ENCODE assay signal across 1 cellular context in the genomic region with DNA sequence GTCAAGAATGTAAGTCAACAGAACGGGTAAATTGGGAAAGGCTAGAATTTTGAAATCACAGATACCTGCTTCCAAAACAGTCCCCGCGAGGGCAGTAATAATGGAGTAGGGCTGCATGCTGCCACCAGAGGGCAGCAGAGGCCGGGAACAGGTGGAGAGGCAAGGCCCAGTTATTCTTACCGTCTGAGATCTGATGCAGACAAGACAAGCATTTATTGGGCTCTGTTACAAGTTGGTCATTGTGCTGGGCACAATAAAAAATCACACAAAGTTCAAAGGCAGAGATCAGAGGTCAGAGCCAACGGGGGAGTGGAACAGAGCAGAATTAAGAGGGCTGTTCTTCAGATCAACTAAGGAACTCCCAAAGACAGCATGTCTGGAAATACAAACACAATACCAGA.
A peak's percentile ranks its signal among the peaks of the same experiment; 100 is the strongest.
TF ChIP-seq lines count a peak whose summit lies in the region.

No MANE protein-coding gene starts in this region.

TF ChIP-seq in HepG2, 621 proteins besides CTCF, POLR2A, EP300 and RAD21 (continued from another document and continues in another):
- TF ChIP-seq, protein P1, sequence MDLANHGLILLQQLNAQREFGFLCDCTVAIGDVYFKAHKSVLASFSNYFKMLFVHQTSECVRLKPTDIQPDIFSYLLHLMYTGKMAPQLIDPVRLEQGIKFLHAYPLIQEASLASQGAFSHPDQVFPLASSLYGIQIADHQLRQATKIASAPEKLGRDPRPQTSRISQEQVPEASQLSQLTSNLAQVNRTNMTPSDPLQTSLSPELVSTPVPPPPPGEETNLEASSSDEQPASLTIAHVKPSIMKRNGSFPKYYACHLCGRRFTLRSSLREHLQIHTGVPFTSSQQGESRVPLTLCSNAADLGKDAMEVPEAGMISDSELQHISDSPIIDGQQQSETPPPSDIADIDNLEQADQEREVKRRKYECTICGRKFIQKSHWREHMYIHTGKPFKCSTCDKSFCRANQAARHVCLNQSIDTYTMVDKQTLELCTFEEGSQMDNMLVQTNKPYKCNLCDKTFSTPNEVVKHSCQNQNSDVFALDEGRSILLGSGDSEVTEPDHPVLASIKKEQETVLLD (CRISPR knock-in tag; IDR thresholded peaks at IDR 0.05; ENCODE audit: low read depth), result no peak
- TF ChIP-seq GATAD1 (CRISPR knock-in tag; IDR thresholded peaks at IDR 0.05) (no peak), KAT8 (CRISPR knock-in tag; IDR thresholded peaks at IDR 0.05) (peak; percentile 55; the same call in 1 of the 2 replicates), ZNF317 (CRISPR knock-in tag; IDR thresholded peaks at IDR 0.05) (no peak), ISX (CRISPR knock-in tag; conservative IDR thresholded peaks at IDR 0.05) (0 out of 2 replicates have a peak, but pooled peaks have one; percentile 65), KLF16 (CRISPR knock-in tag; IDR thresholded peaks at IDR 0.05) (peak in 1 of 2 experiments; percentile 60; a peak in 1 of 4 replicates), MYNN (CRISPR knock-in tag; IDR thresholded peaks at IDR 0.05; ENCODE audit: low read depth) (no peak), MBNL3 (CRISPR knock-in tag; conservative IDR thresholded peaks at IDR 0.05) (no peak), SOX6 (IDR thresholded peaks at IDR 0.05) (no peak), SOX6 (CRISPR knock-in tag; IDR thresholded peaks at IDR 0.05) (peak; percentile 61; the same call in 1 of the 2 replicates), ZNF329 (CRISPR knock-in tag; IDR thresholded peaks at IDR 0.05; ENCODE audit: low read depth) (no peak), STAG1 (CRISPR knock-in tag; IDR thresholded peaks at IDR 0.05) (peak; percentile 96), SRSF1 (optimal IDR thresholded peaks at IDR 0.05; ENCODE audit: low read depth, low read length) (no peak), ATM (IDR thresholded peaks at IDR 0.05; ENCODE audit: borderline replicate concordance) (no peak), ZNF652 (CRISPR knock-in tag; IDR thresholded peaks at IDR 0.05; ENCODE audit: borderline replicate concordance, low read depth) (peak; percentile 66; the same call in 1 of the 2 replicates), TP53 (CRISPR knock-in tag; conservative IDR thresholded peaks at IDR 0.05) (no peak), XBP1 (CRISPR knock-in tag; IDR thresholded peaks at IDR 0.05) (no peak), ZNF383 (CRISPR knock-in tag; IDR thresholded peaks at IDR 0.05; ENCODE audit: borderline replicate concordance) (no peak), CREM (IDR thresholded peaks at IDR 0.05) (no peak), CREM (CRISPR knock-in tag; IDR thresholded peaks at IDR 0.05) (no peak), EZH2 (conservative IDR thresholded peaks at IDR 0.05; ENCODE audit: low read depth, low read length) (no peak), ZNF552 (CRISPR knock-in tag; IDR thresholded peaks at IDR 0.05; ENCODE audit: borderline replicate concordance) (no peak), U2AF2 (IDR thresholded peaks at IDR 0.05; ENCODE audit: low read depth, low read length) (no peak), ZNF766 (CRISPR knock-in tag; IDR thresholded peaks at IDR 0.05; ENCODE audit: borderline replicate concordance) (0 out of 2 replicates have a peak, but pooled peaks have one; percentile 74), SMARCC2 (IDR thresholded peaks at IDR 0.05) (no peak), POLR2G (IDR thresholded peaks at IDR 0.05; ENCODE audit: low read depth, low read length) (no peak), SYNCRIP (IDR thresholded peaks at IDR 0.05; ENCODE audit: insufficient read depth, low read depth, low read length) (no peak), NFIB (CRISPR knock-in tag; IDR thresholded peaks at IDR 0.05; ENCODE audit: borderline replicate concordance) (no peak), SETDB1 (CRISPR knock-in tag; IDR thresholded peaks at IDR 0.05; ENCODE audit: borderline replicate concordance) (no peak), RNF2 (conservative IDR thresholded peaks at IDR 0.05; ENCODE audit: low read depth) (no peak)
- TF ChIP-seq, protein P2, sequence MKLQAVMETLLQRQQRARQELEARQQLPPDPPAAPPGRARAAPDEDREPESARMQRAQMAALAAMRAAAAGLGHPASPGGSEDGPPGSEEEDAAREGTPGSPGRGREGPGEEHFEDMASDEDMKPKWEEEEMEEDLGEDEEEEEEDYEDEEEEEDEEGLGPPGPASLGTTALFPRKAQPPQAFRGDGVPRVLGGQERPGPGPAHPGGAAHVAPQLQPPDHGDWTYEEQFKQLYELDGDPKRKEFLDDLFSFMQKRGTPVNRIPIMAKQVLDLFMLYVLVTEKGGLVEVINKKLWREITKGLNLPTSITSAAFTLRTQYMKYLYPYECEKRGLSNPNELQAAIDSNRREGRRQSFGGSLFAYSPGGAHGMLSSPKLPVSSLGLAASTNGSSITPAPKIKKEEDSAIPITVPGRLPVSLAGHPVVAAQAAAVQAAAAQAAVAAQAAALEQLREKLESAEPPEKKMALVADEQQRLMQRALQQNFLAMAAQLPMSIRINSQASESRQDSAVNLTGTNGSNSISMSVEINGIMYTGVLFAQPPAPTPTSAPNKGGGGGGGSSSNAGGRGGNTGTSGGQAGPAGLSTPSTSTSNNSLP (IDR thresholded peaks at IDR 0.05; ENCODE audit: low read depth, low read length), result peak; percentile 50; the same call in 1 of the 2 replicates
- TF ChIP-seq, protein P3, sequence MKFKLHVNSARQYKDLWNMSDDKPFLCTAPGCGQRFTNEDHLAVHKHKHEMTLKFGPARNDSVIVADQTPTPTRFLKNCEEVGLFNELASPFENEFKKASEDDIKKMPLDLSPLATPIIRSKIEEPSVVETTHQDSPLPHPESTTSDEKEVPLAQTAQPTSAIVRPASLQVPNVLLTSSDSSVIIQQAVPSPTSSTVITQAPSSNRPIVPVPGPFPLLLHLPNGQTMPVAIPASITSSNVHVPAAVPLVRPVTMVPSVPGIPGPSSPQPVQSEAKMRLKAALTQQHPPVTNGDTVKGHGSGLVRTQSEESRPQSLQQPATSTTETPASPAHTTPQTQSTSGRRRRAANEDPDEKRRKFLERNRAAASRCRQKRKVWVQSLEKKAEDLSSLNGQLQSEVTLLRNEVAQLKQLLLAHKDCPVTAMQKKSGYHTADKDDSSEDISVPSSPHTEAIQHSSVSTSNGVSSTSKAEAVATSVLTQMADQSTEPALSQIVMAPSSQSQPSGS (CRISPR knock-in tag; IDR thresholded peaks at IDR 0.05), result no peak
- TF ChIP-seq, protein P4, sequence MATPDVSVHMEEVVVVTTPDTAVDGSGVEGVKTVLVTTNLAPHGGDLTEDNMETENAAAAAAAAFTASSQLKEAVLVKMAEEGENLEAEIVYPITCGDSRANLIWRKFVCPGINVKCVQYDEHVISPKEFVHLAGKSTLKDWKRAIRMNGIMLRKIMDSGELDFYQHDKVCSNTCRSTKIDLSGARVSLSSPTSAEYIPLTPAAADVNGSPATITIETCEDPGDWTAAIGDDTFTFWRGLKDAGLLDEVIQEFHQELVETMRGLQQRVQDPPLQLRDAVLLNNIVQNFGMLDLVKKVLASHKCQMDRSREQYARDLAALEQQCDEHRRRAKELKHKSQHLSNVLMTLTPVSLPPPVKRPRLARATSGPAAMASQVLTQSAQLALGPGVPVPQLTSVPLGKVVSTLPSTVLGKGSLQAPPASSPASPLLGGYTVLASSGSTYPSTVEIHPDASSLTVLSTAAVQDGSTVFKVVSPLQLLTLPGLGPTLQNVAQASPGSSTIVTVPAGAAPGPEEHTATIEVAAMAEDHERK (CRISPR knock-in tag; IDR thresholded peaks at IDR 0.05; ENCODE audit: low read depth), result no peak
- TF ChIP-seq, protein P5, sequence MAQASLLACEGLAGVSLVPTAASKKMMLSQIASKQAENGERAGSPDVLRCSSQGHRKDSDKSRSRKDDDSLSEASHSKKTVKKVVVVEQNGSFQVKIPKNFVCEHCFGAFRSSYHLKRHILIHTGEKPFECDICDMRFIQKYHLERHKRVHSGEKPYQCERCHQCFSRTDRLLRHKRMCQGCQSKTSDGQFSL (CRISPR knock-in tag; IDR thresholded peaks at IDR 0.05), result no peak
- TF ChIP-seq, protein P6, sequence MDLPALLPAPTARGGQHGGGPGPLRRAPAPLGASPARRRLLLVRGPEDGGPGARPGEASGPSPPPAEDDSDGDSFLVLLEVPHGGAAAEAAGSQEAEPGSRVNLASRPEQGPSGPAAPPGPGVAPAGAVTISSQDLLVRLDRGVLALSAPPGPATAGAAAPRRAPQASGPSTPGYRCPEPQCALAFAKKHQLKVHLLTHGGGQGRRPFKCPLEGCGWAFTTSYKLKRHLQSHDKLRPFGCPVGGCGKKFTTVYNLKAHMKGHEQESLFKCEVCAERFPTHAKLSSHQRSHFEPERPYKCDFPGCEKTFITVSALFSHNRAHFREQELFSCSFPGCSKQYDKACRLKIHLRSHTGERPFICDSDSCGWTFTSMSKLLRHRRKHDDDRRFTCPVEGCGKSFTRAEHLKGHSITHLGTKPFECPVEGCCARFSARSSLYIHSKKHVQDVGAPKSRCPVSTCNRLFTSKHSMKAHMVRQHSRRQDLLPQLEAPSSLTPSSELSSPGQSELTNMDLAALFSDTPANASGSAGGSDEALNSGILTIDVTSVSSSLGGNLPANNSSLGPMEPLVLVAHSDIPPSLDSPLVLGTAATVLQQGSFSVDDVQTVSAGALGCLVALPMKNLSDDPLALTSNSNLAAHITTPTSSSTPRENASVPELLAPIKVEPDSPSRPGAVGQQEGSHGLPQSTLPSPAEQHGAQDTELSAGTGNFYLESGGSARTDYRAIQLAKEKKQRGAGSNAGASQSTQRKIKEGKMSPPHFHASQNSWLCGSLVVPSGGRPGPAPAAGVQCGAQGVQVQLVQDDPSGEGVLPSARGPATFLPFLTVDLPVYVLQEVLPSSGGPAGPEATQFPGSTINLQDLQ (CRISPR knock-in tag; IDR thresholded peaks at IDR 0.05), result no peak
- TF ChIP-seq, protein P7, sequence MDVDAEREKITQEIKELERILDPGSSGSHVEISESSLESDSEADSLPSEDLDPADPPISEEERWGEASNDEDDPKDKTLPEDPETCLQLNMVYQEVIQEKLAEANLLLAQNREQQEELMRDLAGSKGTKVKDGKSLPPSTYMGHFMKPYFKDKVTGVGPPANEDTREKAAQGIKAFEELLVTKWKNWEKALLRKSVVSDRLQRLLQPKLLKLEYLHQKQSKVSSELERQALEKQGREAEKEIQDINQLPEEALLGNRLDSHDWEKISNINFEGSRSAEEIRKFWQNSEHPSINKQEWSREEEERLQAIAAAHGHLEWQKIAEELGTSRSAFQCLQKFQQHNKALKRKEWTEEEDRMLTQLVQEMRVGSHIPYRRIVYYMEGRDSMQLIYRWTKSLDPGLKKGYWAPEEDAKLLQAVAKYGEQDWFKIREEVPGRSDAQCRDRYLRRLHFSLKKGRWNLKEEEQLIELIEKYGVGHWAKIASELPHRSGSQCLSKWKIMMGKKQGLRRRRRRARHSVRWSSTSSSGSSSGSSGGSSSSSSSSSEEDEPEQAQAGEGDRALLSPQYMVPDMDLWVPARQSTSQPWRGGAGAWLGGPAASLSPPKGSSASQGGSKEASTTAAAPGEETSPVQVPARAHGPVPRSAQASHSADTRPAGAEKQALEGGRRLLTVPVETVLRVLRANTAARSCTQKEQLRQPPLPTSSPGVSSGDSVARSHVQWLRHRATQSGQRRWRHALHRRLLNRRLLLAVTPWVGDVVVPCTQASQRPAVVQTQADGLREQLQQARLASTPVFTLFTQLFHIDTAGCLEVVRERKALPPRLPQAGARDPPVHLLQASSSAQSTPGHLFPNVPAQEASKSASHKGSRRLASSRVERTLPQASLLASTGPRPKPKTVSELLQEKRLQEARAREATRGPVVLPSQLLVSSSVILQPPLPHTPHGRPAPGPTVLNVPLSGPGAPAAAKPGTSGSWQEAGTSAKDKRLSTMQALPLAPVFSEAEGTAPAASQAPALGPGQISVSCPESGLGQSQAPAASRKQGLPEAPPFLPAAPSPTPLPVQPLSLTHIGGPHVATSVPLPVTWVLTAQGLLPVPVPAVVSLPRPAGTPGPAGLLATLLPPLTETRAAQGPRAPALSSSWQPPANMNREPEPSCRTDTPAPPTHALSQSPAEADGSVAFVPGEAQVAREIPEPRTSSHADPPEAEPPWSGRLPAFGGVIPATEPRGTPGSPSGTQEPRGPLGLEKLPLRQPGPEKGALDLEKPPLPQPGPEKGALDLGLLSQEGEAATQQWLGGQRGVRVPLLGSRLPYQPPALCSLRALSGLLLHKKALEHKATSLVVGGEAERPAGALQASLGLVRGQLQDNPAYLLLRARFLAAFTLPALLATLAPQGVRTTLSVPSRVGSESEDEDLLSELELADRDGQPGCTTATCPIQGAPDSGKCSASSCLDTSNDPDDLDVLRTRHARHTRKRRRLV (CRISPR knock-in tag; IDR thresholded peaks at IDR 0.05), result peak; percentile 68; the same call in 1 of the 2 replicates
- TF ChIP-seq, protein P8, sequence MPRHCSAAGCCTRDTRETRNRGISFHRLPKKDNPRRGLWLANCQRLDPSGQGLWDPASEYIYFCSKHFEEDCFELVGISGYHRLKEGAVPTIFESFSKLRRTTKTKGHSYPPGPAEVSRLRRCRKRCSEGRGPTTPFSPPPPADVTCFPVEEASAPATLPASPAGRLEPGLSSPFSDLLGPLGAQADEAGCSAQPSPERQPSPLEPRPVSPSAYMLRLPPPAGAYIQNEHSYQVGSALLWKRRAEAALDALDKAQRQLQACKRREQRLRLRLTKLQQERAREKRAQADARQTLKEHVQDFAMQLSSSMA (CRISPR knock-in tag; IDR thresholded peaks at IDR 0.05), result no peak
- TF ChIP-seq, protein P9, sequence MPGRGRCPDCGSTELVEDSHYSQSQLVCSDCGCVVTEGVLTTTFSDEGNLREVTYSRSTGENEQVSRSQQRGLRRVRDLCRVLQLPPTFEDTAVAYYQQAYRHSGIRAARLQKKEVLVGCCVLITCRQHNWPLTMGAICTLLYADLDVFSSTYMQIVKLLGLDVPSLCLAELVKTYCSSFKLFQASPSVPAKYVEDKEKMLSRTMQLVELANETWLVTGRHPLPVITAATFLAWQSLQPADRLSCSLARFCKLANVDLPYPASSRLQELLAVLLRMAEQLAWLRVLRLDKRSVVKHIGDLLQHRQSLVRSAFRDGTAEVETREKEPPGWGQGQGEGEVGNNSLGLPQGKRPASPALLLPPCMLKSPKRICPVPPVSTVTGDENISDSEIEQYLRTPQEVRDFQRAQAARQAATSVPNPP (CRISPR knock-in tag; IDR thresholded peaks at IDR 0.05), result no peak
- TF ChIP-seq, protein P10, sequence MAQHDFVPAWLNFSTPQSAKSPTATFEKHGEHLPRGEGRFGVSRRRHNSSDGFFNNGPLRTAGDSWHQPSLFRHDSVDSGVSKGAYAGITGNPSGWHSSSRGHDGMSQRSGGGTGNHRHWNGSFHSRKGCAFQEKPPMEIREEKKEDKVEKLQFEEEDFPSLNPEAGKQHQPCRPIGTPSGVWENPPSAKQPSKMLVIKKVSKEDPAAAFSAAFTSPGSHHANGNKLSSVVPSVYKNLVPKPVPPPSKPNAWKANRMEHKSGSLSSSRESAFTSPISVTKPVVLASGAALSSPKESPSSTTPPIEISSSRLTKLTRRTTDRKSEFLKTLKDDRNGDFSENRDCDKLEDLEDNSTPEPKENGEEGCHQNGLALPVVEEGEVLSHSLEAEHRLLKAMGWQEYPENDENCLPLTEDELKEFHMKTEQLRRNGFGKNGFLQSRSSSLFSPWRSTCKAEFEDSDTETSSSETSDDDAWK (CRISPR knock-in tag; IDR thresholded peaks at IDR 0.05), result no peak
